8 cellular contexts compared by ENCODE assay signal in genomic region chr3:51942603-51943450, GRCh38.
DNase-seq lines count a peak whose midpoint lies in the region; ATAC-seq and TF ChIP-seq lines count a peak whose summit lies in the region.

No MANE protein-coding gene starts in this region.

- DNase-seq in SK-N-MC (ENCODE audit: low read depth, low spot score) = no peak
- DNase-seq in astrocyte of the cerebellum (ENCODE audit: low read depth) = no peak
- peak; percentile 57 for DNase-seq in iPS-NIHi11 (ENCODE audit: low spot score)
- peak; percentile 45 to 55 for DNase-seq in stimulated activated CD4-positive, alpha-beta T cell treated with anti-CD3 and anti-CD28 coated beads, Interleukin-15, amount 100 ng/mL, for 48 hours (ENCODE audit: low read depth in 2 of 2)
- no peak for DNase-seq in NCI-H128 (lab: John Stamatoyannopoulos, UW; ENCODE audit: unreplicated experiment)

- no peaks in the 10 kb centered on the region for H3K9me2 ChIP-seq in DOHH2 (replicated peaks; ENCODE audit: control insufficient read depth, low read length)

- peak overlapping the region; percentile 51 for H3K27ac ChIP-seq in DOHH2 (ENCODE audit: low read depth, low read length)
- no peak overlapping the region for H3K27ac ChIP-seq in SK-N-MC

- H3K4me3 ChIP-seq in DOHH2 (ENCODE audit: low read length) (peak overlapping the region; percentile 94), SK-N-MC (peak overlapping the region; percentile 73), astrocyte of the cerebellum (ENCODE audit: low read depth, low read length) (peak overlapping the region; percentile 39)

- H3K27me3 ChIP-seq in DOHH2 (ENCODE audit: control insufficient read depth, low read length) = no peaks in the 10 kb centered on the region

- H3F3A ChIP-seq in DOHH2 (ENCODE audit: control insufficient read depth, insufficient read depth) = no peaks in the 10 kb centered on the region

- peaks cover 29% of the 10 kb centered on the region for H3K4me1 ChIP-seq in DOHH2 (ENCODE audit: control insufficient read depth, low read length)

- peak overlapping the region; percentile 71 for H3K9ac ChIP-seq in SK-N-MC (ENCODE audit: insufficient read length)

- TF ChIP-seq CTCF in DOHH2 (IDR thresholded peaks at IDR 0.05; ENCODE audit: low read depth, low read length, poor library complexity, severe bottlenecking) (no peak), astrocyte of the cerebellum (IDR thresholded peaks at IDR 0.05; ENCODE audit: low read depth, low read length, missing control alignments) (no peak)

- H3K9me3 ChIP-seq in DOHH2 (ENCODE audit: control insufficient read depth, insufficient read depth, low read length) = no peaks in the 10 kb centered on the region
- H3K9me3 ChIP-seq in SK-N-MC (ENCODE audit: low read depth, low read length) = no peaks in the 10 kb centered on the region

- in situ Hi-C loops in astrocyte of the cerebellum (cut with HindIII; ENCODE audit: low sequenced_read_pairs) = no loop called here

- H3K36me3 ChIP-seq in DOHH2 (ENCODE audit: control insufficient read depth, low read length) = peaks cover 23% of the 10 kb centered on the region
- H3K36me3 ChIP-seq in SK-N-MC (ENCODE audit: insufficient read depth, low read length) = no peaks in the 10 kb centered on the region

- H3K79me2 ChIP-seq in DOHH2 (ENCODE audit: control insufficient read depth, low read length) = peaks cover 41% of the 10 kb centered on the region

- H4K20me1 ChIP-seq in DOHH2 (ENCODE audit: control insufficient read depth, insufficient read depth, low read depth, low read length) = no peaks in the 10 kb centered on the region

- H3K4me2 ChIP-seq in DOHH2 (ENCODE audit: low read length) = peak overlapping the region; percentile 100

- ATAC-seq in HG02588 (IDR thresholded peaks at IDR 0.05; ENCODE audit: unreplicated experiment) (peak; percentile 22), GM18519 (IDR thresholded peaks at IDR 0.05; ENCODE audit: low FRiP score, unreplicated experiment) (no peak)

Comparison
In these comparisons a context has a peak if more than half of its experiments do, and no peak if none do; other contexts are left out.
1. H3K4me3 ChIP-seq: peak in every context shown above with its lines; median percentile 94 in DOHH2; 73 in SK-N-MC; 39 in astrocyte of the cerebellum.
2. DNase-seq: peak in iPS-NIHi11 (single experiment) and stimulated activated CD4-positive, alpha-beta T cell treated with anti-CD3 and anti-CD28 coated beads, Interleukin-15, amount 100 ng/mL, for 48 hours (2 of 2); none in SK-N-MC (single experiment), astrocyte of the cerebellum (single experiment) and NCI-H128 (single experiment).